Comparison of ENCODE assay signal across 1 cellular context in genomic region chr18:26544459-26544858, GRCh38.
TF ChIP-seq lines count a peak whose summit lies in the region.

No MANE protein-coding gene starts in this region.

TF ChIP-seq in GM12878, 131 proteins besides CTCF, POLR2A, EP300 and RAD21:
- TF ChIP-seq MYB (IDR thresholded peaks at IDR 0.05; ENCODE audit: borderline replicate concordance, low read depth, low read length), result no peak
- no peak for TF ChIP-seq TAF1 (IDR thresholded peaks at IDR 0.05; ENCODE audit: borderline replicate concordance, low read depth, low read length)
- TF ChIP-seq MEF2B (IDR thresholded peaks at IDR 0.05; ENCODE audit: partially characterized antibody, poor library complexity, severe bottlenecking), result no peak
- no peak for TF ChIP-seq ESRRA (IDR thresholded peaks at IDR 0.05; ENCODE audit: low read length)
- TF ChIP-seq MTA3 (IDR thresholded peaks at IDR 0.05; ENCODE audit: borderline replicate concordance, low read length), result no peak
